1 cellular context compared by ENCODE assay signal in the genomic region with DNA sequence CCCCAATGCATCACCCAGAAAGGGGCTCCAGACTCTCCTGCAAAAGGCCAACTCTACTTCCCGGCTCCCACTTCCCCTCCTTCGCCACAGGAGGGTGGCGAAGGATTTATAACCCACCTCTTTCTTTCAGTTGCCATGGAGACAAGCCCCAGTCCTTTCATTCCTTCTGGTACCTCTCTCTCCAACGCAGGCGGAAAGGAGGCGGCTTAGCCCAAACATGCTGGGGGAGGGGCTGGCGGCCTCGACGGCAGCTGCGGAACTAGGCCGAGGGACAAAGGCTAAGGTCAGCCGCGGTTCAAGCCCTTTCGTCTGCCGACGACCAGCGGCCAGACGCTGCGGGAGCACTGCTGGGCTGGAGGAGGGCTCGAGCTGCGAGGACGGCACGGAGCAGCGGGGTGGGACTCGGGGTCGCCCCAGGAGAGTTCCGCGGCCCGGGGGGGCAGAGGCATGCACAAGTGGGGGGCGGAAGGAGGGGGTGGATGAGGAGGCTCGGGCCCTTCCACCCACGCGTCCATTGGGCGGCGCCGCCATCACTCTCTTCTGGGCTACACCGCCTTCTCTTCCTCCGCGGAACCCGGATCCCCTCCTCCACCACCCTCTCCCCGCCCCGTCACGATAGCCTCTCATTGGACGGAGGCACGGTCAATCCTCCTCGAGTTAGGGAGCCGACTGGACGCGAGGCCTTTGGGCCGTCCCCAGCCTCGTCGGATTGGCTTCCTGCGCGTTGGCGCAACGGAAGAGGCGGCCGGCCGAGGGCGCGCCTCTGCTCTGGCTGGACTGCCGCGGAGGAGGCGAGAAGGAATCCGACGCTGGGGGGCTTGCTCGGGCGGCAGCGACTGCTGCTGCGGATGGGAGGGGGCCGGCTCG.
A peak's percentile ranks its signal among the peaks of the same experiment; 100 is the strongest.
TF ChIP-seq lines count a peak whose summit lies in the region.

A gene (plus strand): TSS at position 766 of the 867 bp plus-strand sequence.

TF ChIP-seq in HepG2, 621 proteins besides CTCF, POLR2A, EP300 and RAD21 (continued from another document and continues in another):
- TF ChIP-seq, protein P1, sequence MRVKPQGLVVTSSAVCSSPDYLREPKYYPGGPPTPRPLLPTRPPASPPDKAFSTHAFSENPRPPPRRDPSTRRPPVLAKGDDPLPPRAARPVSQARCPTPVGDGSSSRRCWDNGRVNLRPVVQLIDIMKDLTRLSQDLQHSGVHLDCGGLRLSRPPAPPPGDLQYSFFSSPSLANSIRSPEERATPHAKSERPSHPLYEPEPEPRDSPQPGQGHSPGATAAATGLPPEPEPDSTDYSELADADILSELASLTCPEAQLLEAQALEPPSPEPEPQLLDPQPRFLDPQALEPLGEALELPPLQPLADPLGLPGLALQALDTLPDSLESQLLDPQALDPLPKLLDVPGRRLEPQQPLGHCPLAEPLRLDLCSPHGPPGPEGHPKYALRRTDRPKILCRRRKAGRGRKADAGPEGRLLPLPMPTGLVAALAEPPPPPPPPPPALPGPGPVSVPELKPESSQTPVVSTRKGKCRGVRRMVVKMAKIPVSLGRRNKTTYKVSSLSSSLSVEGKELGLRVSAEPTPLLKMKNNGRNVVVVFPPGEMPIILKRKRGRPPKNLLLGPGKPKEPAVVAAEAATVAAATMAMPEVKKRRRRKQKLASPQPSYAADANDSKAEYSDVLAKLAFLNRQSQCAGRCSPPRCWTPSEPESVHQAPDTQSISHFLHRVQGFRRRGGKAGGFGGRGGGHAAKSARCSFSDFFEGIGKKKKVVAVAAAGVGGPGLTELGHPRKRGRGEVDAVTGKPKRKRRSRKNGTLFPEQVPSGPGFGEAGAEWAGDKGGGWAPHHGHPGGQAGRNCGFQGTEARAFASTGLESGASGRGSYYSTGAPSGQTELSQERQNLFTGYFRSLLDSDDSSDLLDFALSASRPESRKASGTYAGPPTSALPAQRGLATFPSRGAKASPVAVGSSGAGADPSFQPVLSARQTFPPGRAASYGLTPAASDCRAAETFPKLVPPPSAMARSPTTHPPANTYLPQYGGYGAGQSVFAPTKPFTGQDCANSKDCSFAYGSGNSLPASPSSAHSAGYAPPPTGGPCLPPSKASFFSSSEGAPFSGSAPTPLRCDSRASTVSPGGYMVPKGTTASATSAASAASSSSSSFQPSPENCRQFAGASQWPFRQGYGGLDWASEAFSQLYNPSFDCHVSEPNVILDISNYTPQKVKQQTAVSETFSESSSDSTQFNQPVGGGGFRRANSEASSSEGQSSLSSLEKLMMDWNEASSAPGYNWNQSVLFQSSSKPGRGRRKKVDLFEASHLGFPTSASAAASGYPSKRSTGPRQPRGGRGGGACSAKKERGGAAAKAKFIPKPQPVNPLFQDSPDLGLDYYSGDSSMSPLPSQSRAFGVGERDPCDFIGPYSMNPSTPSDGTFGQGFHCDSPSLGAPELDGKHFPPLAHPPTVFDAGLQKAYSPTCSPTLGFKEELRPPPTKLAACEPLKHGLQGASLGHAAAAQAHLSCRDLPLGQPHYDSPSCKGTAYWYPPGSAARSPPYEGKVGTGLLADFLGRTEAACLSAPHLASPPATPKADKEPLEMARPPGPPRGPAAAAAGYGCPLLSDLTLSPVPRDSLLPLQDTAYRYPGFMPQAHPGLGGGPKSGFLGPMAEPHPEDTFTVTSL (CRISPR knock-in tag; IDR thresholded peaks at IDR 0.05; ENCODE audit: borderline replicate concordance), result no peak
- TF ChIP-seq ZNF17 (CRISPR knock-in tag; IDR thresholded peaks at IDR 0.05) (no peak), GTF3A (CRISPR knock-in tag; conservative IDR thresholded peaks at IDR 0.05) (peak; percentile 92; the same call in 1 of the 2 replicates), ZNF530 (CRISPR knock-in tag; IDR thresholded peaks at IDR 0.05; ENCODE audit: low read depth) (no peak), MED8 (CRISPR knock-in tag; IDR thresholded peaks at IDR 0.05; ENCODE audit: insufficient replicate concordance) (peak; percentile 80), ZNF225 (CRISPR knock-in tag; IDR thresholded peaks at IDR 0.05) (peak; percentile 95), HMG20B (CRISPR knock-in tag; conservative IDR thresholded peaks at IDR 0.05) (no peak; the same call in 1 of the 2 replicates), NCOA5 (CRISPR knock-in tag; IDR thresholded peaks at IDR 0.05) (no peak), ZNF549 (CRISPR knock-in tag; IDR thresholded peaks at IDR 0.05) (no peak), CEBPB (IDR thresholded peaks at IDR 0.05; ENCODE audit: borderline replicate concordance, low read depth, low read length) (peak; percentile 64; the same call in 1 of the 2 replicates), PRPF4 (IDR thresholded peaks at IDR 0.05; ENCODE audit: low read depth, low read length, poor library complexity, severe bottlenecking) (peak; percentile 34), TRIM24 (CRISPR knock-in tag; IDR thresholded peaks at IDR 0.05) (no peak), HMGA1 (CRISPR knock-in tag; conservative IDR thresholded peaks at IDR 0.05) (no peak), GLI4 (CRISPR knock-in tag; IDR thresholded peaks at IDR 0.05; ENCODE audit: borderline replicate concordance) (peak; percentile 23; the same call in 1 of the 2 replicates), GZF1 (CRISPR knock-in tag; IDR thresholded peaks at IDR 0.05) (peak; percentile 76; the same call in 1 of the 2 replicates), CHCHD3 (CRISPR knock-in tag; IDR thresholded peaks at IDR 0.05) (peak; percentile 89), ZNF547 (CRISPR knock-in tag; IDR thresholded peaks at IDR 0.05) (peak; percentile 90), ZNF556 (CRISPR knock-in tag; IDR thresholded peaks at IDR 0.05; ENCODE audit: borderline replicate concordance) (peak; percentile 89; the same call in 1 of the 2 replicates), RELA (CRISPR knock-in tag; IDR thresholded peaks at IDR 0.05) (peak; percentile 40), ZNF383 (CRISPR knock-in tag; IDR thresholded peaks at IDR 0.05; ENCODE audit: borderline replicate concordance) (peak; percentile 56; the same call in 1 of the 2 replicates), ZNF331 (CRISPR knock-in tag; IDR thresholded peaks at IDR 0.05) (peak; percentile 81), ZNF768 (CRISPR knock-in tag; IDR thresholded peaks at IDR 0.05) (peak; percentile 78), MYNN (CRISPR knock-in tag; IDR thresholded peaks at IDR 0.05; ENCODE audit: low read depth) (peak; percentile 85; the same call in 1 of the 2 replicates), ZNF550 (CRISPR knock-in tag; IDR thresholded peaks at IDR 0.05; ENCODE audit: borderline replicate concordance) (peak; percentile 69; the same call in 1 of the 2 replicates), ERF (CRISPR knock-in tag; IDR thresholded peaks at IDR 0.05) (peak; percentile 95), ZNF746 (CRISPR knock-in tag; IDR thresholded peaks at IDR 0.05) (peak; percentile 94), SNAI1 (CRISPR knock-in tag; IDR thresholded peaks at IDR 0.05; ENCODE audit: borderline replicate concordance) (no peak)
- TF ChIP-seq, protein P2, sequence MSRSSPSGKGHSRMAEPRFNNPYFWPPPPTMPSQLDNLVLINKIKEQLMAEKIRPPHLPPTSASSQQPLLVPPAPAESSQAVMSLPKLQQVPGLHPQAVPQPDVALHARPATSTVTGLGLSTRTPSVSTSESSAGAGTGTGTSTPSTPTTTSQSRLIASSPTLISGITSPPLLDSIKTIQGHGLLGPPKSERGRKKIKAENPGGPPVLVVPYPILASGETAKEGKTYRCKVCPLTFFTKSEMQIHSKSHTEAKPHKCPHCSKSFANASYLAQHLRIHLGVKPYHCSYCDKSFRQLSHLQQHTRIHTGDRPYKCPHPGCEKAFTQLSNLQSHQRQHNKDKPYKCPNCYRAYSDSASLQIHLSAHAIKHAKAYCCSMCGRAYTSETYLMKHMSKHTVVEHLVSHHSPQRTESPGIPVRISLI (CRISPR knock-in tag; IDR thresholded peaks at IDR 0.05; ENCODE audit: borderline replicate concordance), result no peak; the same call in 1 of the 2 replicates
- TF ChIP-seq, protein P3, sequence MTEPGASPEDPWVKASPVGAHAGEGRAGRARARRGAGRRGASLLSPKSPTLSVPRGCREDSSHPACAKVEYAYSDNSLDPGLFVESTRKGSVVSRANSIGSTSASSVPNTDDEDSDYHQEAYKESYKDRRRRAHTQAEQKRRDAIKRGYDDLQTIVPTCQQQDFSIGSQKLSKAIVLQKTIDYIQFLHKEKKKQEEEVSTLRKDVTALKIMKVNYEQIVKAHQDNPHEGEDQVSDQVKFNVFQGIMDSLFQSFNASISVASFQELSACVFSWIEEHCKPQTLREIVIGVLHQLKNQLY (CRISPR knock-in tag; IDR thresholded peaks at IDR 0.05), result peak; percentile 32
- TF ChIP-seq, protein P4, sequence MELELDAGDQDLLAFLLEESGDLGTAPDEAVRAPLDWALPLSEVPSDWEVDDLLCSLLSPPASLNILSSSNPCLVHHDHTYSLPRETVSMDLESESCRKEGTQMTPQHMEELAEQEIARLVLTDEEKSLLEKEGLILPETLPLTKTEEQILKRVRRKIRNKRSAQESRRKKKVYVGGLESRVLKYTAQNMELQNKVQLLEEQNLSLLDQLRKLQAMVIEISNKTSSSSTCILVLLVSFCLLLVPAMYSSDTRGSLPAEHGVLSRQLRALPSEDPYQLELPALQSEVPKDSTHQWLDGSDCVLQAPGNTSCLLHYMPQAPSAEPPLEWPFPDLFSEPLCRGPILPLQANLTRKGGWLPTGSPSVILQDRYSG (CRISPR knock-in tag; IDR thresholded peaks at IDR 0.05), result no peak
- TF ChIP-seq, protein P5, sequence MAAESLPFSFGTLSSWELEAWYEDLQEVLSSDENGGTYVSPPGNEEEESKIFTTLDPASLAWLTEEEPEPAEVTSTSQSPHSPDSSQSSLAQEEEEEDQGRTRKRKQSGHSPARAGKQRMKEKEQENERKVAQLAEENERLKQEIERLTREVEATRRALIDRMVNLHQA (CRISPR knock-in tag; IDR thresholded peaks at IDR 0.05), result no peak
- TF ChIP-seq, protein P6, sequence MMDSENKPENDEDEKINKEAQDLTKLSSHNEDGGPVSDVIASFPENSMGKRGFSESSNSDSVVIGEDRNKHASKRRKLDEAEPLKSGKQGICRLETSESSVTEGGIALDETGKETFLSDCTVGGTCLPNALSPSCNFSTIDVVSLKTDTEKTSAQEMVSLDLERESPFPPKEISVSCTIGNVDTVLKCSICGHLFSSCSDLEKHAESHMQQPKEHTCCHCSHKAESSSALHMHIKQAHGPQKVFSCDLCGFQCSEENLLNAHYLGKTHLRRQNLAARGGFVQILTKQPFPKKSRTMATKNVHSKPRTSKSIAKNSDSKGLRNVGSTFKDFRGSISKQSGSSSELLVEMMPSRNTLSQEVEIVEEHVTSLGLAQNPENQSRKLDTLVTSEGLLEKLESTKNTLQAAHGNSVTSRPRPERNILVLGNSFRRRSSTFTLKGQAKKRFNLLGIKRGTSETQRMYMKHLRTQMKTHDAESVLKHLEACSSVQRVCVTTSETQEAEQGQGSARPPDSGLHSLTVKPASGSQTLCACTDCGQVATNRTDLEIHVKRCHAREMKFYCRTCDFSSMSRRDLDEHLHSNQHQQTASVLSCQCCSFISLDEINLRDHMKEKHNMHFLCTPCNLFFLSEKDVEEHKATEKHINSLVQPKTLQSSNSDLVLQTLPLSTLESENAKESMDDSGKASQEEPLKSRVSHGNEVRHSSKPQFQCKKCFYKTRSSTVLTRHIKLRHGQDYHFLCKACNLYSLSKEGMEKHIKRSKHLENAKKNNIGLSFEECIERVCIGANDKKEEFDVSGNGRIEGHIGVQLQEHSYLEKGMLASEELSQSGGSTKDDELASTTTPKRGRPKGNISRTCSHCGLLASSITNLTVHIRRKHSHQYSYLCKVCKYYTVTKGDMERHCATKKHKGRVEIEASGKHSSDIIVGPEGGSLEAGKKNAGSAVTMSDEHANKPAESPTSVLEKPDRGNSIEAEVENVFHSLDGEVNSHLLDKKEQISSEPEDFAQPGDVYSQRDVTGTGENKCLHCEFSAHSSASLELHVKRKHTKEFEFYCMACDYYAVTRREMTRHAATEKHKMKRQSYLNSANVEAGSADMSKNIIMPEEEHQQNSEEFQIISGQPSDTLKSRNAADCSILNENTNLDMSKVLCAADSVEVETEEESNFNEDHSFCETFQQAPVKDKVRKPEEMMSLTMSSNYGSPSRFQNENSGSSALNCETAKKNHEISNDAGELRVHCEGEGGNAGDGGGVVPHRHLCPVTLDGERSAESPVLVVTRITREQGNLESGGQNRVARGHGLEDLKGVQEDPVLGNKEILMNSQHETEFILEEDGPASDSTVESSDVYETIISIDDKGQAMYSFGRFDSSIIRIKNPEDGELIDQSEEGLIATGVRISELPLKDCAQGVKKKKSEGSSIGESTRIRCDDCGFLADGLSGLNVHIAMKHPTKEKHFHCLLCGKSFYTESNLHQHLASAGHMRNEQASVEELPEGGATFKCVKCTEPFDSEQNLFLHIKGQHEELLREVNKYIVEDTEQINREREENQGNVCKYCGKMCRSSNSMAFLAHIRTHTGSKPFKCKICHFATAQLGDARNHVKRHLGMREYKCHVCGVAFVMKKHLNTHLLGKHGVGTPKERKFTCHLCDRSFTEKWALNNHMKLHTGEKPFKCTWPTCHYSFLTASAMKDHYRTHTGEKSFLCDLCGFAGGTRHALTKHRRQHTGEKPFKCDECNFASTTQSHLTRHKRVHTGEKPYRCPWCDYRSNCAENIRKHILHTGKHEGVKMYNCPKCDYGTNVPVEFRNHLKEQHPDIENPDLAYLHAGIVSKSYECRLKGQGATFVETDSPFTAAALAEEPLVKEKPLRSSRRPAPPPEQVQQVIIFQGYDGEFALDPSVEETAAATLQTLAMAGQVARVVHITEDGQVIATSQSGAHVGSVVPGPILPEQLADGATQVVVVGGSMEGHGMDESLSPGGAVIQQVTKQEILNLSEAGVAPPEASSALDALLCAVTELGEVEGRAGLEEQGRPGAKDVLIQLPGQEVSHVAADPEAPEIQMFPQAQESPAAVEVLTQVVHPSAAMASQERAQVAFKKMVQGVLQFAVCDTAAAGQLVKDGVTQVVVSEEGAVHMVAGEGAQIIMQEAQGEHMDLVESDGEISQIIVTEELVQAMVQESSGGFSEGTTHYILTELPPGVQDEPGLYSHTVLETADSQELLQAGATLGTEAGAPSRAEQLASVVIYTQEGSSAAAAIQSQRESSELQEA (CRISPR knock-in tag; IDR thresholded peaks at IDR 0.05; ENCODE audit: not compliant biosample characterization), result peak; percentile 90
- TF ChIP-seq, protein P7, sequence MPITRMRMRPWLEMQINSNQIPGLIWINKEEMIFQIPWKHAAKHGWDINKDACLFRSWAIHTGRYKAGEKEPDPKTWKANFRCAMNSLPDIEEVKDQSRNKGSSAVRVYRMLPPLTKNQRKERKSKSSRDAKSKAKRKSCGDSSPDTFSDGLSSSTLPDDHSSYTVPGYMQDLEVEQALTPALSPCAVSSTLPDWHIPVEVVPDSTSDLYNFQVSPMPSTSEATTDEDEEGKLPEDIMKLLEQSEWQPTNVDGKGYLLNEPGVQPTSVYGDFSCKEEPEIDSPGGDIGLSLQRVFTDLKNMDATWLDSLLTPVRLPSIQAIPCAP (CRISPR knock-in tag; IDR thresholded peaks at IDR 0.05; ENCODE audit: low read depth), result no peak; the same call in 1 of the 2 replicates
- TF ChIP-seq, protein P8, sequence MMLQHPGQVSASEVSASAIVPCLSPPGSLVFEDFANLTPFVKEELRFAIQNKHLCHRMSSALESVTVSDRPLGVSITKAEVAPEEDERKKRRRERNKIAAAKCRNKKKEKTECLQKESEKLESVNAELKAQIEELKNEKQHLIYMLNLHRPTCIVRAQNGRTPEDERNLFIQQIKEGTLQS (CRISPR knock-in tag; IDR thresholded peaks at IDR 0.05), result peak; percentile 67; the same call in 1 of the 2 replicates
